In genomic region chr17:861364-861763, GRCh38 we compare ENCODE assay signal across 25 cellular contexts.
DNase-seq lines count a peak whose midpoint lies in the region; ATAC-seq and TF ChIP-seq lines count a peak whose summit lies in the region.
"Had no signal": no experiment of that assay in that cellular context is flagged by ENCODE, and none has a peak within 500 bp of the region (broad histone marks: within the 10 kb centered on the region; RNA-seq: fewer than 3 reads in every experiment).

No MANE protein-coding gene starts in this region.

- no peak for ATAC-seq in lower lobe of right lung
- ATAC-seq: activated CD8-positive, alpha-beta memory T cell treated with anti-CD3 and anti-CD28 coated beads, Interleukin-2, amount 10 ng/mL, durations not matched to agents 7 days and 5 days; activated naive CD8-positive, alpha-beta T cell treated with anti-CD3 and anti-CD28 coated beads, Interleukin-2, amount 50 U/mL, for 24 hours; upper lobe of right lung had no signal

- H3K27me3 Mint-ChIP-seq in endodermal cell (ENCODE audit: insufficient read depth) (no peaks in the 10 kb centered on the region), mesothelial cell of epicardium (ENCODE audit: low read depth) (no peaks in the 10 kb centered on the region)

- H3K4me3 Mint-ChIP-seq in endodermal cell (no peak overlapping the region), mesothelial cell of epicardium (no peak overlapping the region)
- H3K4me3 Mint-ChIP-seq: activated B cell treated with CpG ODN at 0.5 μM for 24 hours; activated CD8-positive, alpha-beta memory T cell treated with anti-CD3 and anti-CD28 coated beads, Interleukin-2, amount 10 ng/mL, durations not matched to agents 7 days and 5 days; activated naive CD8-positive, alpha-beta T cell treated with anti-CD3 and anti-CD28 coated beads, Interleukin-2, amount 50 U/mL, for 24 hours had no signal

- no peak overlapping the region for H3K4me2 ChIP-seq in smooth muscle cell
- H3K4me2 ChIP-seq: PC-9 had no signal

- H3K4me1 ChIP-seq in Peyer's patch = peaks cover 0 to 5% (median 0%) of the 10 kb centered on the region in 4 donors
- peaks cover 10% of the 10 kb centered on the region for H3K4me1 ChIP-seq in endodermal cell (ENCODE audit: control insufficient read depth, insufficient read depth, low read length)
- H3K4me1 ChIP-seq in smooth muscle cell (ENCODE audit: low read depth) = peaks cover 15% of the 10 kb centered on the region
- H3K4me1 ChIP-seq in lower lobe of right lung = peaks cover 18% of the 10 kb centered on the region

- H3K36me3 Mint-ChIP-seq in endodermal cell (ENCODE audit: low read depth) (peaks cover 67% of the 10 kb centered on the region), mesothelial cell of epicardium (peaks cover 6% of the 10 kb centered on the region)
- H3K36me3 Mint-ChIP-seq: activated CD8-positive, alpha-beta memory T cell treated with anti-CD3 and anti-CD28 coated beads, Interleukin-2, amount 10 ng/mL, durations not matched to agents 7 days and 5 days had no signal

- peak overlapping the region in 3 of 4 donors; percentile 18 to 49 (median 25) for H3K27ac ChIP-seq in Peyer's patch
- no peak overlapping the region for H3K27ac ChIP-seq in endodermal cell (ENCODE audit: low read depth, low read length)
- H3K27ac ChIP-seq in smooth muscle cell (ENCODE audit: low read depth) = peak overlapping the region; percentile 16
- H3K27ac ChIP-seq in lower lobe of right lung = no peak overlapping the region
- H3K27ac ChIP-seq in WERI-Rb-1 = no peak overlapping the region
- H3K27ac ChIP-seq: neutrophil, PC-9, spleen, upper lobe of right lung had no signal

- no peak for DNase-seq in Peyer's patch
- no peak for DNase-seq in endodermal cell
- no peak for DNase-seq in mesothelial cell of epicardium (ENCODE audit: low spot score in 2 of 2, unreplicated experiment in 2 of 2)
- no peak for DNase-seq in smooth muscle cell (lab: John Stamatoyannopoulos, UW; ENCODE audit: unreplicated experiment)
- no peak for DNase-seq in lower lobe of right lung
- no peak for DNase-seq in NCI-H510A treated with DMSO at 0.1 percent for 48 hours (lab: John Stamatoyannopoulos, UW)
- DNase-seq in WERI-Rb-1 = no peak
- no peak for DNase-seq in GM13976 (ENCODE audit: low spot score)
- DNase-seq: activated B cell treated with CpG ODN at 0.5 μM for 24 hours; activated CD8-positive, alpha-beta memory T cell treated with anti-CD3 and anti-CD28 coated beads, Interleukin-2, amount 10 ng/mL, durations not matched to agents 7 days and 5 days; activated naive CD8-positive, alpha-beta T cell treated with anti-CD3 and anti-CD28 coated beads, Interleukin-2, amount 50 U/mL, for 24 hours; activated T-cell treated with anti-CD3 and anti-CD28 coated beads, Interleukin-2, amount 50 U/mL, for 48 hours; cerebellar nuclear complex; kidney glomerular epithelial cell; mammary epithelial cell; NCI-H1092; NCI-H1694 treated with DMSO at 0.1 percent for 48 hours; NCI-H2171; NCI-H524 treated with DMSO at 0.1 percent for 48 hours; NK-92 treated with Interleukin-12 subunit alpha and Interleukin-12 subunit beta, amount 100 ng/mL, for 24 hours; PC-9; spleen; substantia nigra; upper lobe of right lung had no signal

- H3K27me3 ChIP-seq in Peyer's patch (no peaks in the 10 kb centered on the region), endodermal cell (ENCODE audit: control insufficient read depth, insufficient read depth, low read length, poor library complexity, severe bottlenecking) (no peaks in the 10 kb centered on the region), smooth muscle cell (ENCODE audit: low read depth) (no peaks in the 10 kb centered on the region), lower lobe of right lung (ENCODE audit: low read depth) (no peaks in the 10 kb centered on the region), WERI-Rb-1 (ENCODE audit: insufficient read depth, low read depth, severe bottlenecking) (no peaks in the 10 kb centered on the region)
- H3K27me3 ChIP-seq: upper lobe of right lung had no signal

- no peaks in the 10 kb centered on the region for H3K9me3 ChIP-seq in Peyer's patch
- H3K9me3 ChIP-seq in endodermal cell (ENCODE audit: control insufficient read depth, low read length) = no peaks in the 10 kb centered on the region
- no peaks in the 10 kb centered on the region for H3K9me3 ChIP-seq in smooth muscle cell (replicated peaks; ENCODE audit: low read depth)
- H3K9me3 ChIP-seq in lower lobe of right lung = no peaks in the 10 kb centered on the region
- H3K9me3 ChIP-seq in WERI-Rb-1 (ENCODE audit: severe bottlenecking) = no peaks in the 10 kb centered on the region
- H3K9me3 ChIP-seq: neutrophil, spleen, upper lobe of right lung had no signal

- H3K9me3 Mint-ChIP-seq in endodermal cell = no peaks in the 10 kb centered on the region
- H3K9me3 Mint-ChIP-seq in mesothelial cell of epicardium = no peaks in the 10 kb centered on the region
- H3K9me3 Mint-ChIP-seq: activated B cell treated with CpG ODN at 0.5 μM for 24 hours; activated naive CD8-positive, alpha-beta T cell treated with anti-CD3 and anti-CD28 coated beads, Interleukin-2, amount 50 U/mL, for 24 hours had no signal

- H3K79me2 ChIP-seq in smooth muscle cell (ENCODE audit: low read depth) = peaks cover 97% of the 10 kb centered on the region

- H3K4me3 ChIP-seq in Peyer's patch (no peak overlapping the region), endodermal cell (ENCODE audit: low read length) (no peak overlapping the region), smooth muscle cell (no peak overlapping the region), lower lobe of right lung (no peak overlapping the region), WERI-Rb-1 (ENCODE audit: low read depth, low read length) (no peak overlapping the region)
- H3K4me3 ChIP-seq: PC-9, spleen, upper lobe of right lung had no signal

- H3K9ac ChIP-seq in endodermal cell (ENCODE audit: extremely low read depth, low read length, poor library complexity, severe bottlenecking) (no peak overlapping the region), smooth muscle cell (ENCODE audit: low read depth) (no peak overlapping the region)

- TF ChIP-seq CTCF in Peyer's patch (IDR thresholded peaks at IDR 0.05) (no peak), endodermal cell (conservative IDR thresholded peaks at IDR 0.05) (no peak), mesothelial cell of epicardium (IDR thresholded peaks at IDR 0.05; ENCODE audit: unreplicated experiment) (no peak), smooth muscle cell (IDR thresholded peaks at IDR 0.05; ENCODE audit: borderline replicate concordance, insufficient read depth, poor library complexity, severe bottlenecking) (no peak), lower lobe of right lung (IDR thresholded peaks at IDR 0.05) (no peak), WERI-Rb-1 (IDR thresholded peaks at IDR 0.05; ENCODE audit: low read depth, low read length) (no peak), GM13976 (IDR thresholded peaks at IDR 0.05; ENCODE audit: borderline replicate concordance, control extremely low read depth, extremely low read depth, insufficient read depth, missing control alignments) (no peak)

- H3F3A ChIP-seq in smooth muscle cell (ENCODE audit: low read depth) = peaks cover 10% of the 10 kb centered on the region

- H3K36me3 ChIP-seq in Peyer's patch (no peaks in the 10 kb centered on the region), endodermal cell (ENCODE audit: control insufficient read depth, insufficient read depth, low read length) (peaks cover 68% of the 10 kb centered on the region), smooth muscle cell (ENCODE audit: low read depth) (no peaks in the 10 kb centered on the region), lower lobe of right lung (no peaks in the 10 kb centered on the region), WERI-Rb-1 (peaks cover 22% of the 10 kb centered on the region)
- H3K36me3 ChIP-seq: neutrophil, spleen had no signal

- H4K20me1 ChIP-seq in smooth muscle cell (ENCODE audit: low read depth) = peaks cover 93% of the 10 kb centered on the region

- in situ Hi-C loops in GM13976 (cut with MboI; ENCODE audit: low sequenced_read_pairs, unreplicated experiment) = no loop called here

- H3K4me1 Mint-ChIP-seq in endodermal cell (peaks cover 21% of the 10 kb centered on the region), mesothelial cell of epicardium (peaks cover 34% of the 10 kb centered on the region)
- H3K4me1 Mint-ChIP-seq: activated B cell treated with CpG ODN at 0.5 μM for 24 hours; activated CD8-positive, alpha-beta memory T cell treated with anti-CD3 and anti-CD28 coated beads, Interleukin-2, amount 10 ng/mL, durations not matched to agents 7 days and 5 days; activated naive CD8-positive, alpha-beta T cell treated with anti-CD3 and anti-CD28 coated beads, Interleukin-2, amount 50 U/mL, for 24 hours had no signal

- intact Hi-C loops in lower lobe of right lung (cut with DNase I) = no loop called here

- 60 to 76% methylated on average over 2 to 9 of the region's 9 CpGs for WGBS in endodermal cell (ENCODE audit: insufficient coverage in 1 of 2, insufficient read length in 1 of 2), 2 experiments
- 92% methylated on average over 9 of the region's 9 CpGs for WGBS in smooth muscle cell (ENCODE audit: low lambda C conversion rate)

- no peak for TF ChIP-seq POLR2A in Peyer's patch (IDR thresholded peaks at IDR 0.05)

- H3K27ac Mint-ChIP-seq in endodermal cell (peak overlapping the region; percentile 26), mesothelial cell of epicardium (peak overlapping the region; percentile 95)
- H3K27ac Mint-ChIP-seq: activated B cell treated with CpG ODN at 0.5 μM for 24 hours; activated CD8-positive, alpha-beta memory T cell treated with anti-CD3 and anti-CD28 coated beads, Interleukin-2, amount 10 ng/mL, durations not matched to agents 7 days and 5 days; activated naive CD8-positive, alpha-beta T cell treated with anti-CD3 and anti-CD28 coated beads, Interleukin-2, amount 50 U/mL, for 24 hours had no signal

- no peak overlapping the region for H2AFZ ChIP-seq in smooth muscle cell (ENCODE audit: low read depth)
- H2AFZ ChIP-seq: PC-9 had no signal

Comparison
In these comparisons a context has a peak if more than half of its experiments do, and no peak if none do; other contexts are left out.
1. H3K27ac ChIP-seq: peak in Peyer's patch (3 of 4) and smooth muscle cell (single experiment); none in endodermal cell (single experiment), lower lobe of right lung (single experiment) and WERI-Rb-1 (single experiment).